1 cellular context compared by ENCODE assay signal in the genomic region with DNA sequence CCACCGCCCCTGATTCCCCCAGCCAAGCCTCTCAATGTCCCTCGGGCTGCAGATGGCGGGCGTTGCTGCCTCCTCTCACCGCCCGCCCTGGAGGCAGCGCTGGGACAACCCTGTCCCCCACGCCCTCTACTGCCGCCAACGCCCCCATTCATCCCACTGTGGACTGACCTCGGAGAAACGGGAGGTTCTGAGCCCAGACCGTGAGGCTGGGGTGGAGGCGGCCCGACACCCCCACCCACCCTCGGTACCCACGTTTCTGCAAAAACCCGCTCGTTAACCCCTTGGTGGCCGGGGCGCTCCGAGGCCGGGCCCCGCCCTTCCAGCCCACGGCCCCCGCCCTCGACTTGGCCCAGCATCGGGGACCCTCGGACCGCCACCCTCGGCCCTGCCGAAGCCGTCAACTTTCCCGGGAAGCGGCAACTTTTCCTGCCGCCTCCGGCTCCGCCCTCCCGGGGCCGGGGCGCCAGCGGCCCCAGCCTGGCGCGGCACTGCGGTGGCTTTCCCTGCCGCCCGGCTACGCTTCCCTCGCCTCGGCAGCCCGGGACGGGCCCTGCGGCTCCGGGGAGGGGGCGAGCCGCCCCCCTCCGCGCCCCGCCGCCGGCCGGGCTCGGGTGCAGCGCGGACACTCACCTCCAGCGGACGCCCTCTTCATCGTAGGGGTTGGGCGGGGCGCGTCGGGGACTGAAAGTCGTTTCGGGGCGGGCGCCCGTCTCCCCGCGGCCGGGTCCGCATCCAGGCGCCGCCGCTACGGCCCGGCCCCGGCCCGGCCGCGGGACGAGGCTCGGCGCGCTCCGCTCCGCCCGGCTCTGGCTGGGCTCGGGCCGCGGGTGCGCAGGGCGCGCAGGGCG.
A peak's percentile ranks its signal among the peaks of the same experiment; 100 is the strongest.
TF ChIP-seq lines count a peak whose summit lies in the region.

No MANE protein-coding gene starts in this region.

TF ChIP-seq in HEK293, 187 proteins besides CTCF, POLR2A, EP300 and RAD21 (continued from another document and continues in another):
- TF ChIP-seq, protein P1, sequence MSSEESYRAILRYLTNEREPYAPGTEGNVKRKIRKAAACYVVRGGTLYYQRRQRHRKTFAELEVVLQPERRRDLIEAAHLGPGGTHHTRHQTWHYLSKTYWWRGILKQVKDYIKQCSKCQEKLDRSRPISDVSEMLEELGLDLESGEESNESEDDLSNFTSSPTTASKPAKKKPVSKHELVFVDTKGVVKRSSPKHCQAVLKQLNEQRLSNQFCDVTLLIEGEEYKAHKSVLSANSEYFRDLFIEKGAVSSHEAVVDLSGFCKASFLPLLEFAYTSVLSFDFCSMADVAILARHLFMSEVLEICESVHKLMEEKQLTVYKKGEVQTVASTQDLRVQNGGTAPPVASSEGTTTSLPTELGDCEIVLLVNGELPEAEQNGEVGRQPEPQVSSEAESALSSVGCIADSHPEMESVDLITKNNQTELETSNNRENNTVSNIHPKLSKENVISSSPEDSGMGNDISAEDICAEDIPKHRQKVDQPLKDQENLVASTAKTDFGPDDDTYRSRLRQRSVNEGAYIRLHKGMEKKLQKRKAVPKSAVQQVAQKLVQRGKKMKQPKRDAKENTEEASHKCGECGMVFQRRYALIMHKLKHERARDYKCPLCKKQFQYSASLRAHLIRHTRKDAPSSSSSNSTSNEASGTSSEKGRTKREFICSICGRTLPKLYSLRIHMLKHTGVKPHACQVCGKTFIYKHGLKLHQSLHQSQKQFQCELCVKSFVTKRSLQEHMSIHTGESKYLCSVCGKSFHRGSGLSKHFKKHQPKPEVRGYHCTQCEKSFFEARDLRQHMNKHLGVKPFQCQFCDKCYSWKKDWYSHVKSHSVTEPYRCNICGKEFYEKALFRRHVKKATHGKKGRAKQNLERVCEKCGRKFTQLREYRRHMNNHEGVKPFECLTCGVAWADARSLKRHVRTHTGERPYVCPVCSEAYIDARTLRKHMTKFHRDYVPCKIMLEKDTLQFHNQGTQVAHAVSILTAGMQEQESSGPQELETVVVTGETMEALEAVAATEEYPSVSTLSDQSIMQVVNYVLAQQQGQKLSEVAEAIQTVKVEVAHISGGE (tag by site-specific recombination; conservative IDR thresholded peaks at IDR 0.05; ENCODE audit: low read depth) = no peak
- TF ChIP-seq ZNF184 (tag by site-specific recombination; IDR thresholded peaks at IDR 0.05) (no peak), SP3 (tag by site-specific recombination; IDR thresholded peaks at IDR 0.05) (no peak; the same call in 1 of the 2 replicates), TSHZ1 (tag by site-specific recombination; IDR thresholded peaks at IDR 0.05; ENCODE audit: borderline replicate concordance) (no peak), ZNF571 (tag by site-specific recombination; IDR thresholded peaks at IDR 0.05) (no peak), HOXC10 (CRISPR knock-in tag; IDR thresholded peaks at IDR 0.05) (no peak), MEIS1 (CRISPR knock-in tag; IDR thresholded peaks at IDR 0.05; ENCODE audit: borderline replicate concordance) (no peak), ZNF529 (tag by site-specific recombination; IDR thresholded peaks at IDR 0.05; ENCODE audit: insufficient replicate concordance) (no peak), ZNF473 (tag by site-specific recombination; IDR thresholded peaks at IDR 0.05) (no peak), ZBTB48 (tag by site-specific recombination; IDR thresholded peaks at IDR 0.05) (no peak), PRDM6 (tag by site-specific recombination; IDR thresholded peaks at IDR 0.05) (no peak), ZNF777 (tag by site-specific recombination; IDR thresholded peaks at IDR 0.05; ENCODE audit: borderline replicate concordance) (no peak), ZNF585B (tag by site-specific recombination; IDR thresholded peaks at IDR 0.05) (no peak), YY1 (tag by site-specific recombination; IDR thresholded peaks at IDR 0.05) (no peak), REPIN1 (tag by site-specific recombination; IDR thresholded peaks at IDR 0.05; ENCODE audit: low read depth) (no peak), GFI1B (tag by site-specific recombination; IDR thresholded peaks at IDR 0.05) (no peak), EGR2 (tag by site-specific recombination; IDR thresholded peaks at IDR 0.05; ENCODE audit: low read depth) (peak; percentile 94), ZNF211 (tag by site-specific recombination; IDR thresholded peaks at IDR 0.05; ENCODE audit: low read depth) (no peak), ZNF658 (tag by site-specific recombination; IDR thresholded peaks at IDR 0.05) (no peak), OVOL3 (tag by site-specific recombination; IDR thresholded peaks at IDR 0.05) (no peak), KLF7 (tag by site-specific recombination; IDR thresholded peaks at IDR 0.05; ENCODE audit: borderline replicate concordance) (peak; percentile 65), GLI4 (tag by site-specific recombination; IDR thresholded peaks at IDR 0.05) (no peak), ZBTB1 (tag by site-specific recombination; IDR thresholded peaks at IDR 0.05) (no peak), INSM2 (tag by site-specific recombination; IDR thresholded peaks at IDR 0.05) (no peak), MZF1 (tag by site-specific recombination; IDR thresholded peaks at IDR 0.05; ENCODE audit: borderline replicate concordance) (no peak), SCRT1 (tag by site-specific recombination; IDR thresholded peaks at IDR 0.05; ENCODE audit: borderline replicate concordance) (no peak), ZNF791 (tag by site-specific recombination; IDR thresholded peaks at IDR 0.05) (no peak), ZNF792 (tag by site-specific recombination; IDR thresholded peaks at IDR 0.05) (no peak), ZNF501 (tag by site-specific recombination; IDR thresholded peaks at IDR 0.05) (no peak), ZNF629 (tag by site-specific recombination; IDR thresholded peaks at IDR 0.05) (no peak), SP2 (tag by site-specific recombination; IDR thresholded peaks at IDR 0.05) (peak; percentile 60)
- TF ChIP-seq, protein P2, sequence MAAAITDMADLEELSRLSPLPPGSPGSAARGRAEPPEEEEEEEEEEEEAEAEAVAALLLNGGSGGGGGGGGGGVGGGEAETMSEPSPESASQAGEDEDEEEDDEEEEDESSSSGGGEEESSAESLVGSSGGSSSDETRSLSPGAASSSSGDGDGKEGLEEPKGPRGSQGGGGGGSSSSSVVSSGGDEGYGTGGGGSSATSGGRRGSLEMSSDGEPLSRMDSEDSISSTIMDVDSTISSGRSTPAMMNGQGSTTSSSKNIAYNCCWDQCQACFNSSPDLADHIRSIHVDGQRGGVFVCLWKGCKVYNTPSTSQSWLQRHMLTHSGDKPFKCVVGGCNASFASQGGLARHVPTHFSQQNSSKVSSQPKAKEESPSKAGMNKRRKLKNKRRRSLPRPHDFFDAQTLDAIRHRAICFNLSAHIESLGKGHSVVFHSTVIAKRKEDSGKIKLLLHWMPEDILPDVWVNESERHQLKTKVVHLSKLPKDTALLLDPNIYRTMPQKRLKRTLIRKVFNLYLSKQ (tag by site-specific recombination; IDR thresholded peaks at IDR 0.05; ENCODE audit: borderline replicate concordance) = no peak
- TF ChIP-seq, protein P3, sequence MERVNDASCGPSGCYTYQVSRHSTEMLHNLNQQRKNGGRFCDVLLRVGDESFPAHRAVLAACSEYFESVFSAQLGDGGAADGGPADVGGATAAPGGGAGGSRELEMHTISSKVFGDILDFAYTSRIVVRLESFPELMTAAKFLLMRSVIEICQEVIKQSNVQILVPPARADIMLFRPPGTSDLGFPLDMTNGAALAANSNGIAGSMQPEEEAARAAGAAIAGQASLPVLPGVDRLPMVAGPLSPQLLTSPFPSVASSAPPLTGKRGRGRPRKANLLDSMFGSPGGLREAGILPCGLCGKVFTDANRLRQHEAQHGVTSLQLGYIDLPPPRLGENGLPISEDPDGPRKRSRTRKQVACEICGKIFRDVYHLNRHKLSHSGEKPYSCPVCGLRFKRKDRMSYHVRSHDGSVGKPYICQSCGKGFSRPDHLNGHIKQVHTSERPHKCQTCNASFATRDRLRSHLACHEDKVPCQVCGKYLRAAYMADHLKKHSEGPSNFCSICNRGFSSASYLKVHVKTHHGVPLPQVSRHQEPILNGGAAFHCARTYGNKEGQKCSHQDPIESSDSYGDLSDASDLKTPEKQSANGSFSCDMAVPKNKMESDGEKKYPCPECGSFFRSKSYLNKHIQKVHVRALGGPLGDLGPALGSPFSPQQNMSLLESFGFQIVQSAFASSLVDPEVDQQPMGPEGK (tag by site-specific recombination; IDR thresholded peaks at IDR 0.05) = peak; percentile 64; the same call in 1 of the 2 replicates
- TF ChIP-seq, protein P4, sequence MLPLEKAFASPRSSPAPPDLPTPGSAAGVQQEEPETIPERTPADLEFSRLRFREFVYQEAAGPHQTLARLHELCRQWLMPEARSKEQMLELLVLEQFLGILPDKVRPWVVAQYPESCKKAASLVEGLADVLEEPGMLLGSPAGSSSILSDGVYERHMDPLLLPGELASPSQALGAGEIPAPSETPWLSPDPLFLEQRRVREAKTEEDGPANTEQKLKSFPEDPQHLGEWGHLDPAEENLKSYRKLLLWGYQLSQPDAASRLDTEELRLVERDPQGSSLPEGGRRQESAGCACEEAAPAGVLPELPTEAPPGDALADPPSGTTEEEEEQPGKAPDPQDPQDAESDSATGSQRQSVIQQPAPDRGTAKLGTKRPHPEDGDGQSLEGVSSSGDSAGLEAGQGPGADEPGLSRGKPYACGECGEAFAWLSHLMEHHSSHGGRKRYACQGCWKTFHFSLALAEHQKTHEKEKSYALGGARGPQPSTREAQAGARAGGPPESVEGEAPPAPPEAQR (tag by site-specific recombination; IDR thresholded peaks at IDR 0.05) = no peak
- TF ChIP-seq, protein P5, sequence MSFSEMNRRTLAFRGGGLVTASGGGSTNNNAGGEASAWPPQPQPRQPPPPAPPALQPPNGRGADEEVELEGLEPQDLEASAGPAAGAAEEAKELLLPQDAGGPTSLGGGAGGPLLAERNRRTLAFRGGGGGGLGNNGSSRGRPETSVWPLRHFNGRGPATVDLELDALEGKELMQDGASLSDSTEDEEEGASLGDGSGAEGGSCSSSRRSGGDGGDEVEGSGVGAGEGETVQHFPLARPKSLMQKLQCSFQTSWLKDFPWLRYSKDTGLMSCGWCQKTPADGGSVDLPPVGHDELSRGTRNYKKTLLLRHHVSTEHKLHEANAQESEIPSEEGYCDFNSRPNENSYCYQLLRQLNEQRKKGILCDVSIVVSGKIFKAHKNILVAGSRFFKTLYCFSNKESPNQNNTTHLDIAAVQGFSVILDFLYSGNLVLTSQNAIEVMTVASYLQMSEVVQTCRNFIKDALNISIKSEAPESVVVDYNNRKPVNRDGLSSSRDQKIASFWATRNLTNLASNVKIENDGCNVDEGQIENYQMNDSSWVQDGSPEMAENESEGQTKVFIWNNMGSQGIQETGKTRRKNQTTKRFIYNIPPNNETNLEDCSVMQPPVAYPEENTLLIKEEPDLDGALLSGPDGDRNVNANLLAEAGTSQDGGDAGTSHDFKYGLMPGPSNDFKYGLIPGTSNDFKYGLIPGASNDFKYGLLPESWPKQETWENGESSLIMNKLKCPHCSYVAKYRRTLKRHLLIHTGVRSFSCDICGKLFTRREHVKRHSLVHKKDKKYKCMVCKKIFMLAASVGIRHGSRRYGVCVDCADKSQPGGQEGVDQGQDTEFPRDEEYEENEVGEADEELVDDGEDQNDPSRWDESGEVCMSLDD (tag by site-specific recombination; IDR thresholded peaks at IDR 0.05) = peak; percentile 57; the same call in 1 of the 2 replicates
